In the genomic region with DNA sequence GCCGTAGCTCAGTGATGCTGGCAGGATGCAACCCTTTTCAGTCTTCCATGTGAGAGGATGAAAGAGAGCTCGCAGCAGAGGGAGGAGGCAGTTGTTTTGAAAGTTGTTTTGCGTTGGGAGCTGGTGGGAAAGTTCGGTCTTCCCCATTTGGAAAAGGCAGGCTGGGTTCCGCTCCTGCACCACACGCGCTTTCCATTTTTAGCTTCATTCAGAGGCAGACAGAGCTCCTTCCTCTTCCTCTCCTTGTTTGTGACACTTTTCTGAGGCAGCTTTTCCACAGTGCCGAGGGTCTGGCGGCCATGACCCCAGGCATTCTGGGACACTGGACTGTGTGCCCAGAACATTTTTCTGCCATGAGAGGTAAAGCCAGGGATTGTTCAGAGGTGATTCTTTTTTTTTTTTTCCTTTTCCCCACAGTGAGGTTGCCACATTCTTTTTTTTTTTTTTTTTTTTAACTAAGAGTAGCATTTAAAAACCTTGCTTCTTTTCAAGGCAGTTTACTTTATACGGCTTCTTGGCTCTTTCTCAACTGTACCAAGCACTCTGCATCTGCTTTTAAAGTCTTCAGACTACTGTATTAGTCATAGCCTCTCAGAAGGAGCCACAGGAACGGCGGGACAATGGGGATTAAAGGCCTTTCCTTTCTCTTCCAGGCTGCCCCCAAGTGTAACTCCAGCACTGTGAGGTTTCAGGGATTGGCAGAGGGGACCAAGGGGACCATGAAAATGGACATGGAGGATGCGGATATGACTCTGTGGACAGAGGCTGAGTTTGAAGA, we compare ENCODE assay signal across 8 cellular contexts.
A peak's percentile ranks its signal among the peaks of the same experiment; 100 is the strongest.
DNase-seq lines count a peak whose midpoint lies in the region; ATAC-seq, FAIRE-seq and TF ChIP-seq lines count a peak whose summit lies in the region.

No MANE protein-coding gene starts in this region.

- H3K36me3 Mint-ChIP-seq in stimulated activated naive CD8-positive, alpha-beta T cell treated with anti-CD3 and anti-CD28 coated beads, Interleukin-15, Interleukin-2, amounts not matched to agents 100 ng/mL and 50 ng/mL, for 24 hours (ENCODE audit: low read depth) = peaks cover 6% of the 10 kb centered on the region

- peaks cover 0 to 54% of the 10 kb centered on the region in 2 donors for H3K27me3 ChIP-seq in tibial artery

- H3K27ac Mint-ChIP-seq in stimulated activated naive CD8-positive, alpha-beta T cell treated with anti-CD3 and anti-CD28 coated beads, Interleukin-15, Interleukin-2, amounts not matched to agents 100 ng/mL and 50 ng/mL, for 24 hours = peak overlapping the region; percentile 59

- no peaks in the 10 kb centered on the region for H3K9me3 ChIP-seq in tibial artery

- H3K27me3 Mint-ChIP-seq in stimulated activated naive CD8-positive, alpha-beta T cell treated with anti-CD3 and anti-CD28 coated beads, Interleukin-15, Interleukin-2, amounts not matched to agents 100 ng/mL and 50 ng/mL, for 24 hours = peaks cover 67% of the 10 kb centered on the region

- no peak for DNase-seq in stimulated activated naive CD8-positive, alpha-beta T cell treated with anti-CD3 and anti-CD28 coated beads, Interleukin-15, Interleukin-2, amounts not matched to agents 100 U/mL and 50 U/mL, for 24 hours
- DNase-seq in astrocyte of the spinal cord (ENCODE audit: low read depth, low spot score) (peak; percentile 84), kidney tubule cell (ENCODE audit: low spot score) (peak; percentile 18), tibial artery (peak in 1 of 2 donors; percentile 55), urothelium cell line (ENCODE audit: low spot score) (no peak), DMS53 (lab: John Stamatoyannopoulos, UW) (no peak)

- peaks cover 76% of the 10 kb centered on the region for H3K4me1 Mint-ChIP-seq in stimulated activated naive CD8-positive, alpha-beta T cell treated with anti-CD3 and anti-CD28 coated beads, Interleukin-15, Interleukin-2, amounts not matched to agents 100 ng/mL and 50 ng/mL, for 24 hours (ENCODE audit: low read depth)

- peak overlapping the region; percentile 86 for H3K4me3 Mint-ChIP-seq in stimulated activated naive CD8-positive, alpha-beta T cell treated with anti-CD3 and anti-CD28 coated beads, Interleukin-15, Interleukin-2, amounts not matched to agents 100 ng/mL and 50 ng/mL, for 24 hours

- no peaks in the 10 kb centered on the region for H3K9me3 Mint-ChIP-seq in stimulated activated naive CD8-positive, alpha-beta T cell treated with anti-CD3 and anti-CD28 coated beads, Interleukin-15, Interleukin-2, amounts not matched to agents 100 ng/mL and 50 ng/mL, for 24 hours

- in situ Hi-C loops in astrocyte of the spinal cord (cut with HindIII; ENCODE audit: low sequenced_read_pairs) = no loop called here

- TF ChIP-seq CTCF in astrocyte of the spinal cord (IDR thresholded peaks at IDR 0.05; ENCODE audit: low read depth, low read length) (no peak), tibial artery (IDR thresholded peaks at IDR 0.05) (no peak)

- no peaks in the 10 kb centered on the region for H3K36me3 ChIP-seq in tibial artery

- H3K4me3 ChIP-seq in astrocyte of the spinal cord (ENCODE audit: low read depth, low read length) = peak overlapping the region; percentile 67
- peak overlapping the region; percentile 35 to 45 for H3K4me3 ChIP-seq in tibial artery

- intact Hi-C loops in tibial artery (cut with DNase I; ENCODE audit: low total_unique reads) = no loop called here

- H3K27ac ChIP-seq in tibial artery = no peak overlapping the region

- peaks cover 0 to 26% (median 10%) of the 10 kb centered on the region in 4 donors for H3K4me1 ChIP-seq in tibial artery

- FAIRE-seq in urothelium cell line (lab: Jason Lieb, UNC) = no peak

- no peak for ATAC-seq in stimulated activated naive CD8-positive, alpha-beta T cell treated with anti-CD3 and anti-CD28 coated beads, Interleukin-15, Interleukin-2, amounts not matched to agents 100 U/mL and 50 U/mL, for 24 hours
- no peak for ATAC-seq in HG02763 (IDR thresholded peaks at IDR 0.05; ENCODE audit: unreplicated experiment)

Comparison
In these comparisons a context has a peak if more than half of its experiments do, and no peak if none do; other contexts are left out.
1. DNase-seq: peak in astrocyte of the spinal cord (single experiment) and kidney tubule cell (single experiment); none in stimulated activated naive CD8-positive, alpha-beta T cell treated with anti-CD3 and anti-CD28 coated beads, Interleukin-15, Interleukin-2, amounts not matched to agents 100 U/mL and 50 U/mL, for 24 hours (single experiment), urothelium cell line (single experiment) and DMS53 (single experiment).